2 cellular contexts compared by ENCODE assay signal in genomic region chr7:155452505-155453295, GRCh38.
A peak's percentile ranks its signal among the peaks of the same experiment; 100 is the strongest.
TF ChIP-seq lines count a peak whose summit lies in the region.

No MANE protein-coding gene starts in this region.

TF ChIP-seq in GM23338, 12 proteins besides CTCF, POLR2A, EP300 and RAD21:
- TF ChIP-seq JUNB (IDR thresholded peaks at IDR 0.05; ENCODE audit: unreplicated experiment): no peak
- peak; percentile 78 for TF ChIP-seq EZH2 (IDR thresholded peaks at IDR 0.05; ENCODE audit: low read depth, unreplicated experiment)
- peak; percentile 80 for TF ChIP-seq EZH2phosphoT487 (IDR thresholded peaks at IDR 0.05; ENCODE audit: unreplicated experiment)
- no peak for TF ChIP-seq NANOG (IDR thresholded peaks at IDR 0.05; ENCODE audit: borderline replicate concordance)

TF ChIP-seq in H1, 55 proteins besides CTCF, POLR2A, EP300 and RAD21:
- TF ChIP-seq CHD2 (IDR thresholded peaks at IDR 0.05; ENCODE audit: low read length): no peak
- TF ChIP-seq CBX8 (IDR thresholded peaks at IDR 0.05; ENCODE audit: borderline replicate concordance, low read depth, low read length): peak; percentile 91
